8 cellular contexts compared by ENCODE assay signal in the genomic region with DNA sequence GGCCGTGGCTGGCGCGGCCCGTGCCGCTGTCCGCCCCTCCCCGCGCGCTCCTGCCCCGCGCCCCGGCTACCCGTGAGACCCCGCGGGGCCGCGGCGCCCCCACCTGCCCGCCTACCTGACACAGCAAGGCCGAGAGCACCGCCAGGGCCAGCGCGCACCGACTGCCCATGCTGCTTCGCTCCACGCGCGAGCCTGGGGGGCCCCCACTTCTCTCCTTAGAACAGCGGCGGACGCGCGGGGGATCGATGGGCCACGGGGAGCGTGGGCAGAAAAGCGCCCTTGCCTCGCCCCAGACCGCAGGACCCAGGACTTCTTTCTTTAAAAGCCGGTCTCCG. TPM values are rescaled to one million over a fixed set of nuclear protein-coding genes. Genes with fewer than 3 reads are reported as not detected.
A peak's percentile ranks its signal among the peaks of the same experiment; 100 is the strongest.
DNase-seq lines count a peak whose midpoint lies in the region; ATAC-seq, FAIRE-seq and TF ChIP-seq lines count a peak whose summit lies in the region.

No MANE protein-coding gene starts in this region.

- no peak overlapping the region for H3K4ac ChIP-seq in H1 (replicated peaks; ENCODE audit: insufficient read length, low read depth, low read length)

- H3K9ac ChIP-seq in BLaER1 treated with 17β-estradiol and CSF1 and Interleukin-3, amounts not matched to agents 10 nM and 100 nM = peak overlapping the region; percentile 46 to 85 (median 66)
- H3K9ac ChIP-seq in H1 (replicated peaks in 1 of 4; ENCODE audit: extremely low read depth in 1 of 4, low read depth in 3 of 4, low read length in 3 of 4) = no peak overlapping the region

- H3K23ac ChIP-seq in H1 (ENCODE audit: insufficient read length) = no peak overlapping the region

- no peak overlapping the region for H3K14ac ChIP-seq in H1 (ENCODE audit: insufficient read length)

- no peaks in the 10 kb centered on the region for H3K79me1 ChIP-seq in H1 (ENCODE audit: low read depth, low read length)

- no peak overlapping the region for H2BK20ac ChIP-seq in H1 (ENCODE audit: low read length)

- FAIRE-seq in H1 (lab: Jason Lieb, UNC) (no peak), D721Med (lab: Jason Lieb, UNC) (no peak)

- H3K36me3 ChIP-seq in BLaER1 treated with 17β-estradiol and CSF1 and Interleukin-3, amounts not matched to agents 10 nM and 100 nM = peaks cover 0 to 46% (median 0%) of the 10 kb centered on the region in 11 experiments; a peak in 4 of 22 replicates
- H3K36me3 ChIP-seq in MG63 (no peaks in the 10 kb centered on the region), H1 (ENCODE audit: control insufficient read depth in 2 of 4, insufficient read depth in 4 of 4, low read length in 3 of 4) (peaks cover 2 to 21% (median 7%) of the 10 kb centered on the region in 4 experiments; a peak in 4 of 8 replicates)

- no peak for TF ChIP-seq EP300 in H1 (IDR thresholded peaks at IDR 0.05; ENCODE audit: borderline replicate concordance in 1 of 2, low read depth in 2 of 2, low read length in 2 of 2)

- peak overlapping the region in 3 of 11 experiments; percentile 7 to 50 (median 33); a peak in 3 of 22 replicates for H3K27ac ChIP-seq in BLaER1 treated with 17β-estradiol and CSF1 and Interleukin-3, amounts not matched to agents 10 nM and 100 nM
- no peak overlapping the region for H3K27ac ChIP-seq in H1 (ENCODE audit: low read depth, low read length)

- no peak for TF ChIP-seq RAD21 in H1 (IDR thresholded peaks at IDR 0.05 in 1 of 2, conservative IDR thresholded peaks at IDR 0.05 in 1 of 2; ENCODE audit: low read depth in 2 of 2, low read length in 2 of 2)

- H3K27me3 ChIP-seq in BLaER1 treated with 17β-estradiol and CSF1 and Interleukin-3, amounts not matched to agents 10 nM and 100 nM = peaks cover 96 to 100% (median 100%) of the 10 kb centered on the region in 11 experiments
- H3K27me3 ChIP-seq in MG63 = peaks cover 39% of the 10 kb centered on the region
- H3K27me3 ChIP-seq in H1 (replicated peaks in 1 of 4; ENCODE audit: control insufficient read depth in 3 of 4, extremely low read depth in 1 of 4, insufficient read depth in 3 of 4, low read length in 3 of 4) = peaks cover 51 to 92% (median 84%) of the 10 kb centered on the region in 4 experiments

- peak overlapping the region; percentile 58 to 75 (median 69) for H3K4me3 ChIP-seq in BLaER1 treated with 17β-estradiol and CSF1 and Interleukin-3, amounts not matched to agents 10 nM and 100 nM
- H3K4me3 ChIP-seq in MG63 (peak overlapping the region; percentile 64), H1 (ENCODE audit: extremely low read depth in 1 of 4, insufficient read depth in 2 of 4, low read depth in 3 of 4, low read length in 4 of 4) (peak overlapping the region; percentile 44 to 71 (median 50))

- ATAC-seq in left lobe of liver (no peak), GM21381 (IDR thresholded peaks at IDR 0.05; ENCODE audit: unreplicated experiment) (no peak)

- peaks cover 23% of the 10 kb centered on the region; the same call in 1 of the 2 replicates for H3K23me2 ChIP-seq in H1 (ENCODE audit: low read depth, low read length)

- H2AFZ ChIP-seq in H1 (ENCODE audit: low read length) = no peak overlapping the region

- H3K4me1 ChIP-seq in BLaER1 treated with 17β-estradiol and CSF1 and Interleukin-3, amounts not matched to agents 10 nM and 100 nM = peaks cover 28 to 62% (median 39%) of the 10 kb centered on the region in 10 experiments
- H3K4me1 ChIP-seq in H1 (replicated peaks in 1 of 4; ENCODE audit: control insufficient read depth in 3 of 4, insufficient read depth in 4 of 4, low read length in 3 of 4) = peaks cover 21 to 53% (median 28%) of the 10 kb centered on the region in 4 experiments

- peaks cover 56% of the 10 kb centered on the region for H3K27me3 Mint-ChIP-seq in nephron progenitor cell (ENCODE audit: low read depth, poor library complexity)

- no peaks in the 10 kb centered on the region; a peak in 1 of 22 replicates for H3K9me3 ChIP-seq in BLaER1 treated with 17β-estradiol and CSF1 and Interleukin-3, amounts not matched to agents 10 nM and 100 nM (replicated peaks in 1 of 11)
- H3K9me3 ChIP-seq in MG63 (no peaks in the 10 kb centered on the region), H1 (ENCODE audit: insufficient read depth in 2 of 2, low read depth in 1 of 2, low read length in 1 of 2) (no peaks in the 10 kb centered on the region)

- peak overlapping the region; percentile 96 to 100 (median 99) for H3K4me2 ChIP-seq in BLaER1 treated with 17β-estradiol and CSF1 and Interleukin-3, amounts not matched to agents 10 nM and 100 nM
- peak overlapping the region; percentile 86 to 94 for H3K4me2 ChIP-seq in H1 (ENCODE audit: insufficient read depth in 1 of 2, low read depth in 2 of 2, low read length in 2 of 2)

- H3K56ac ChIP-seq in H1 (replicated peaks; ENCODE audit: insufficient read length, low read depth, low read length) = no peak overlapping the region

- no peak overlapping the region for H4K5ac ChIP-seq in H1 (ENCODE audit: insufficient read length, low read depth, low read length)

- no peak overlapping the region for H2AK5ac ChIP-seq in H1 (ENCODE audit: low read depth, low read length)

- peaks cover 55 to 96% (median 84%) of the 10 kb centered on the region in 11 experiments; a peak in 21 of 22 replicates for H4K20me1 ChIP-seq in BLaER1 treated with 17β-estradiol and CSF1 and Interleukin-3, amounts not matched to agents 10 nM and 100 nM
- H4K20me1 ChIP-seq in H1 (replicated peaks in 1 of 2; ENCODE audit: control insufficient read depth in 1 of 2, insufficient read depth in 2 of 2, low read length in 2 of 2) = peaks cover 12 to 16% of the 10 kb centered on the region in 2 experiments

- no peak overlapping the region for H4K91ac ChIP-seq in H1 (replicated peaks; ENCODE audit: insufficient read length, low read length)

- H2BK15ac ChIP-seq in H1 (ENCODE audit: low read length) = no peak overlapping the region

- no peak for DNase-seq in MG63
- DNase-seq in H1 (ENCODE audit: low read depth in 1 of 2, low spot score in 2 of 2) = no peak
- peak; percentile 47 for DNase-seq in nephron progenitor cell
- DNase-seq in left lobe of liver (ENCODE audit: low spot score) = no peak
- DNase-seq in D721Med (ENCODE audit: insufficient read length, low spot score) = no peak
- DNase-seq in Ammon's horn (ENCODE audit: low spot score) = no peak

- H3K18ac ChIP-seq in H1 (ENCODE audit: extremely low read depth, low read length) = no peak overlapping the region; the same call in 1 of the 2 replicates

- TF ChIP-seq CTCF in H1 (IDR thresholded peaks at IDR 0.05; ENCODE audit: control extremely low read depth in 1 of 3, insufficient read depth in 1 of 3, low read depth in 1 of 3, low read length in 3 of 3) = no peak
- TF ChIP-seq CTCF in nephron progenitor cell (IDR thresholded peaks at IDR 0.05) = no peak
- TF ChIP-seq CTCF in D721Med (IDR thresholded peaks at IDR 0.05; ENCODE audit: insufficient read depth, missing control alignments) = no peak

- peak overlapping the region; percentile 69; the same call in 1 of the 2 replicates for H4K8ac ChIP-seq in H1 (ENCODE audit: extremely low read depth, insufficient read depth, low read length)

- H2BK5ac ChIP-seq in H1 (ENCODE audit: low read depth, low read length) = no peak overlapping the region

- no peak overlapping the region for H2BK120ac ChIP-seq in H1 (replicated peaks; ENCODE audit: low read depth, low read length)

- CTCF ChIA-PET in H1 (lab: Charles Lee; ENCODE audit: partially characterized antibody) = interaction anchor here (0.8 to 1.5 kb wide), 2 partner anchors 14 to 240 kb away, joined by 3 to 4 read pairs; no protein-coding TSS in a partner anchor

- no peak for TF ChIP-seq POLR2A in H1 (IDR thresholded peaks at IDR 0.05; ENCODE audit: control extremely low read depth in 1 of 2, low read depth in 2 of 2, low read length in 2 of 2)

- 4% methylated on average over 19 of the region's 41 CpGs; no CpG with 5 or more reads in 1 of the 2 experiments for WGBS in H1 (ENCODE audit: extremely low coverage in 1 of 2, insufficient coverage in 1 of 2, insufficient read length in 1 of 2, insufficient replicate concordance in 2 of 2, low coverage in 1 of 2, low lambda C conversion rate in 2 of 2, missing lambda C conversion rate in 1 of 2), 2 experiments

- POLR2A ChIA-PET in H1 (lab: Charles Lee; ENCODE audit: partially characterized antibody) = interaction anchor here (0.6 to 3.3 kb wide), 10 partner anchors 11 to 468 kb away, joined by 3 to 17 read pairs (median 4); partner anchors contain the start of gene FAM120B

- H2BK12ac ChIP-seq in H1 (ENCODE audit: low read depth, low read length) = no peak overlapping the region

- H3K27ac Mint-ChIP-seq in nephron progenitor cell = no peak overlapping the region

- H3K4me3 Mint-ChIP-seq in nephron progenitor cell = peak overlapping the region; percentile 94

- H3K36me3 Mint-ChIP-seq in nephron progenitor cell (ENCODE audit: low read depth) = peaks cover 20% of the 10 kb centered on the region

- H3K79me2 ChIP-seq in H1 (ENCODE audit: control insufficient read depth in 1 of 2, insufficient read depth in 2 of 2, low read length in 2 of 2) = no peaks in the 10 kb centered on the region

- peaks cover 75% of the 10 kb centered on the region for H3K4me1 Mint-ChIP-seq in nephron progenitor cell

- no peaks in the 10 kb centered on the region for H3K9me3 Mint-ChIP-seq in nephron progenitor cell

TF ChIP-seq in H1, 55 proteins besides CTCF, POLR2A, EP300 and RAD21 (continues in another document):
- TF ChIP-seq GTF2F1 (IDR thresholded peaks at IDR 0.05; ENCODE audit: borderline replicate concordance, low read depth, low read length) = no peak

RNA-seq across cellular contexts. Expression of gene DLL1, which starts 0.9 kb away (rescaled TPM):
- 0.10 and 2.7 TPM in 2 replicates for total RNA-seq in MG63 (2014; rRNA removed; shearing (Covaris generic); ENCODE audit: low replicate concordance)
- total RNA-seq in H1 (2021; fragmentation: NEBNext Ultra II Directional; extraction: Animal tissue kit (Norgen Biotek cat#: 25700)) = 3.8 and 5.6 TPM in 2 replicates
- 1.7 and 3.1 TPM in 2 replicates for polyA plus RNA-seq in H1 (2011; rRNA removed)
- 3.3 TPM for polyA plus RNA-seq in H1 (2011; cell fraction: cytosol; rRNA removed)
- polyA plus RNA-seq in H1 (2011; cell fraction: nucleus; rRNA removed) = 8.7 TPM
- polyA plus RNA-seq in H1 (2012, experiment 1 of 2) = 1.5 to 2.8 TPM (median 2.7 TPM) in 4 replicates
- polyA plus RNA-seq in H1 (2012, experiment 2 of 2) = 1.5 TPM
- 1.4 TPM for polyA plus RNA-seq in H1 (2013, experiment 1 of 2)
- polyA plus RNA-seq in H1 (2013, experiment 2 of 2) = 1.0 TPM
- 0.39 and 0.95 TPM in 2 replicates for polyA minus RNA-seq in H1 (2011; rRNA and poly(A)+ RNA removed)
- 2.3 TPM for polyA minus RNA-seq in H1 (2011; cell fraction: cytosol; rRNA and poly(A)+ RNA removed)
- polyA minus RNA-seq in H1 (2011; cell fraction: nucleus; rRNA and poly(A)+ RNA removed) = 2.6 TPM
- 4.9 TPM for total RNA-seq in left lobe of liver

RNA-seq across cellular contexts. Expression of gene FAM120B, which starts 16.6 kb away (rescaled TPM):
- 11.5 and 14.3 TPM in 2 replicates for total RNA-seq in MG63 (2014; rRNA removed; shearing (Covaris generic); ENCODE audit: low replicate concordance)
- 12.0 and 12.5 TPM in 2 replicates for total RNA-seq in H1 (2021; fragmentation: NEBNext Ultra II Directional; extraction: Animal tissue kit (Norgen Biotek cat#: 25700))
- polyA plus RNA-seq in H1 (2011; rRNA removed) = 4.2 and 5.1 TPM in 2 replicates
- polyA plus RNA-seq in H1 (2011; cell fraction: cytosol; rRNA removed) = 5.8 TPM
- 11.3 TPM for polyA plus RNA-seq in H1 (2011; cell fraction: nucleus; rRNA removed)
- 6.9 to 9.1 TPM (median 8.0 TPM) in 4 replicates for polyA plus RNA-seq in H1 (2012, experiment 1 of 2)
- polyA plus RNA-seq in H1 (2012, experiment 2 of 2) = 1.6 TPM
- polyA plus RNA-seq in H1 (2013, experiment 1 of 2) = 8.2 TPM
- 8.6 TPM for polyA plus RNA-seq in H1 (2013, experiment 2 of 2)
- 22.0 and 30.5 TPM in 2 replicates for polyA minus RNA-seq in H1 (2011; rRNA and poly(A)+ RNA removed)
- 6.2 TPM for polyA minus RNA-seq in H1 (2011; cell fraction: cytosol; rRNA and poly(A)+ RNA removed)
- polyA minus RNA-seq in H1 (2011; cell fraction: nucleus; rRNA and poly(A)+ RNA removed) = 35.7 TPM
- 11.6 TPM for total RNA-seq in left lobe of liver

Comparison
In these comparisons a context has a peak if more than half of its experiments do, and no peak if none do; other contexts are left out.
1. H3K9ac ChIP-seq: peak in BLaER1 treated with 17β-estradiol and CSF1 and Interleukin-3, amounts not matched to agents 10 nM and 100 nM (11 of 11); none in H1 (0 of 4).
2. Peak in every context shown above with its lines, with median percentiles within 50 percentile points of each other: H3K4me3 ChIP-seq.